In genomic region chr1:156499703-156500577, GRCh38 we compare ENCODE assay signal across 8 cellular contexts. TPM values are rescaled to one million over a fixed set of nuclear protein-coding genes. Genes with fewer than 3 reads are reported as not detected.
DNase-seq lines count a peak whose midpoint lies in the region; ATAC-seq, FAIRE-seq and TF ChIP-seq lines count a peak whose summit lies in the region.

No MANE protein-coding gene starts in this region.

- peaks cover 3% of the 10 kb centered on the region for H3K36me3 Mint-ChIP-seq in nephron (ENCODE audit: low read depth)

- H3K27ac Mint-ChIP-seq in nephron: peak overlapping the region; percentile 92 to 97 (median 96)

- H3K4me3 Mint-ChIP-seq in nephron: peak overlapping the region; percentile 95 to 98 (median 97)

- H3K9me3 ChIP-seq in Loucy (ENCODE audit: insufficient read depth, low read depth, low read length) (no peaks in the 10 kb centered on the region), fibroblast of lung (ENCODE audit: control insufficient read depth, insufficient read depth, low read depth, low read length) (no peaks in the 10 kb centered on the region)

- ATAC-seq in GM19372 (IDR thresholded peaks at IDR 0.05; ENCODE audit: low read depth, unreplicated experiment): peak; percentile 1
- no peak for ATAC-seq in HG03378 (IDR thresholded peaks at IDR 0.05; ENCODE audit: unreplicated experiment)

- peaks cover 5% of the 10 kb centered on the region; the same call in 1 of the 2 replicates for H3F3A ChIP-seq in Loucy (ENCODE audit: low read depth)

- H3K36me3 ChIP-seq in Loucy (ENCODE audit: insufficient read depth, low read length) (no peaks in the 10 kb centered on the region), fibroblast of lung (ENCODE audit: control insufficient read depth, insufficient read depth, low read length) (peaks cover 3% of the 10 kb centered on the region)

- H3K4me1 ChIP-seq in Loucy (ENCODE audit: insufficient read depth, low read length, poor library complexity, severe bottlenecking) (peaks cover 70% of the 10 kb centered on the region), fibroblast of lung (ENCODE audit: control insufficient read depth, extremely low read depth, insufficient read depth, low read length) (peaks cover 59% of the 10 kb centered on the region)

- H3K9me3 Mint-ChIP-seq in nephron: no peaks in the 10 kb centered on the region

- H3K4me1 Mint-ChIP-seq in nephron: peaks cover 77% of the 10 kb centered on the region

- H3K27me3 Mint-ChIP-seq in nephron (ENCODE audit: low read depth): no peaks in the 10 kb centered on the region

- H3K79me2 ChIP-seq in Loucy (ENCODE audit: insufficient read depth, low read length) (peaks cover 73% of the 10 kb centered on the region), fibroblast of lung (ENCODE audit: control insufficient read depth, insufficient read depth, low read length) (peaks cover 52% of the 10 kb centered on the region)

- H3K9ac ChIP-seq in Loucy (ENCODE audit: low read depth, low read length, poor library complexity, severe bottlenecking) (peak overlapping the region; percentile 95), fibroblast of lung (ENCODE audit: insufficient read depth, low read length) (peak overlapping the region; percentile 99)

- H3K4me3 ChIP-seq in Loucy (ENCODE audit: low read length, poor library complexity, severe bottlenecking) (peak overlapping the region; percentile 88), fibroblast of lung (replicated peaks in 1 of 4; ENCODE audit: control extremely low read depth in 1 of 4, insufficient read depth in 1 of 4, low read depth in 3 of 4, low read length in 4 of 4) (peak overlapping the region; percentile 81 to 95 (median 91))

- H2AFZ ChIP-seq in Loucy (ENCODE audit: low read length) (no peak overlapping the region), fibroblast of lung (ENCODE audit: low read length) (no peak overlapping the region)

- H4K20me1 ChIP-seq in Loucy (ENCODE audit: insufficient read depth, low read length, poor library complexity, severe bottlenecking) (peaks cover 53% of the 10 kb centered on the region), fibroblast of lung (ENCODE audit: control insufficient read depth, extremely low read depth, insufficient read depth, low read length) (peaks cover 5% of the 10 kb centered on the region)

- H3K27ac ChIP-seq in fibroblast of lung (ENCODE audit: insufficient read depth, low read length): peak overlapping the region; percentile 100

- TF ChIP-seq CTCF in Loucy (conservative IDR thresholded peaks at IDR 0.05; ENCODE audit: low read length) (no peak), fibroblast of lung (conservative IDR thresholded peaks at IDR 0.05 in 1 of 2, IDR thresholded peaks at IDR 0.05 in 1 of 2; ENCODE audit: low read depth in 1 of 2, low read length in 2 of 2) (no peak), nephron (IDR thresholded peaks at IDR 0.05; ENCODE audit: unreplicated experiment in 3 of 3) (no peak)

- H3K27me3 ChIP-seq in Loucy (ENCODE audit: insufficient read depth, low read length, poor library complexity, severe bottlenecking) (no peaks in the 10 kb centered on the region), fibroblast of lung (ENCODE audit: control insufficient read depth, insufficient read depth, low read length) (no peaks in the 10 kb centered on the region)

- peak overlapping the region; percentile 98 for H3K4me2 ChIP-seq in Loucy (ENCODE audit: low read depth, low read length, poor library complexity, severe bottlenecking)
- H3K4me2 ChIP-seq in fibroblast of lung (ENCODE audit: extremely low read depth, insufficient read depth, low read length): peak overlapping the region; percentile 94

- no peak for FAIRE-seq in urothelium cell line (lab: Jason Lieb, UNC)

- no peaks in the 10 kb centered on the region for H3K9me2 ChIP-seq in Loucy (replicated peaks; ENCODE audit: low read depth, low read length)

- DNase-seq in activated T-cell treated with anti-CD3 and anti-CD28 coated beads, Interleukin-2, amount 50 U/mL, for 48 hours: peak; percentile 51 to 63
- DNase-seq in fibroblast of lung (ENCODE audit: low read depth in 2 of 2) (peak in 1 of 2 donors; percentile 68), pons (ENCODE audit: low spot score) (no peak), urothelium cell line (ENCODE audit: low spot score) (no peak)

RNA-seq across cellular contexts. Expression of gene MEF2D, which starts 0.6 kb away (rescaled TPM):
- total RNA-seq in fibroblast of lung: 4.6 and 9.9 TPM in 2 replicates
- 12.7 and 13.1 TPM in 2 replicates for polyA plus RNA-seq in fibroblast of lung
- 23.3 and 27.8 TPM in 2 replicates for polyA plus RNA-seq in fibroblast of lung (2012)
- polyA minus RNA-seq in fibroblast of lung (ENCODE audit: low replicate concordance): 30.5 and 45.4 TPM in 2 replicates

Comparison
In these comparisons a context has a peak if more than half of its experiments do, and no peak if none do; other contexts are left out.
1. DNase-seq: peak in activated T-cell treated with anti-CD3 and anti-CD28 coated beads, Interleukin-2, amount 50 U/mL, for 48 hours (2 of 2); none in pons (single experiment) and urothelium cell line (single experiment).